Comparison of ENCODE assay signal across 10 cellular contexts in genomic region chr17:51263001-51263400, GRCh38. TPM values are rescaled to one million over a fixed set of nuclear protein-coding genes. Genes with fewer than 3 reads are reported as not detected.
A peak's percentile ranks its signal among the peaks of the same experiment; 100 is the strongest.
DNase-seq lines count a peak whose midpoint lies in the region; ATAC-seq and TF ChIP-seq lines count a peak whose summit lies in the region.
"Had no signal": no experiment of that assay in that cellular context is flagged by ENCODE, and none has a peak within 500 bp of the region (broad histone marks: within the 10 kb centered on the region; RNA-seq: fewer than 3 reads in every experiment).

No MANE protein-coding gene starts in this region.

- CTCF ChIA-PET in activated CD4-positive, alpha-beta memory T cell treated with anti-CD3 and anti-CD28 coated beads, Interleukin-2, amount 10 ng/mL, durations not matched to agents 7 days and 5 days (lab: Charles Lee) = no interaction called here

- no peak for ATAC-seq in HG03175 (IDR thresholded peaks at IDR 0.05; ENCODE audit: unreplicated experiment)

- H3K4me1 Mint-ChIP-seq in activated CD4-positive, alpha-beta memory T cell treated with anti-CD3 and anti-CD28 coated beads, Interleukin-2, amount 10 ng/mL, durations not matched to agents 7 days and 5 days = peaks cover 55% of the 10 kb centered on the region
- peaks cover 38 to 56% of the 10 kb centered on the region in 2 donors for H3K4me1 Mint-ChIP-seq in immature natural killer cell

- DNase-seq in EL (peak; percentile 32), immature natural killer cell (no peak), WERI-Rb-1 (no peak), BE2C (no peak), retina (no peak)
- no peak for DNase-seq in activated CD4-positive, alpha-beta memory T cell treated with anti-CD3 and anti-CD28 coated beads, Interleukin-2, amount 10 ng/mL, durations not matched to agents 7 days and 5 days
- DNase-seq: NCI-H345, substantia nigra had no signal

- H2AFZ ChIP-seq in ACC112 (ENCODE audit: low read length, unreplicated experiment) = no peak overlapping the region

- H3K9me3 ChIP-seq in WERI-Rb-1 (ENCODE audit: severe bottlenecking) = no peaks in the 10 kb centered on the region
- no peaks in the 10 kb centered on the region for H3K9me3 ChIP-seq in BE2C

- H3K27me3 Mint-ChIP-seq in activated CD4-positive, alpha-beta memory T cell treated with anti-CD3 and anti-CD28 coated beads, Interleukin-2, amount 10 ng/mL, durations not matched to agents 7 days and 5 days = no peaks in the 10 kb centered on the region
- H3K27me3 Mint-ChIP-seq in immature natural killer cell (ENCODE audit: low read depth in 3 of 3) = peaks cover 9 to 14% (median 12%) of the 10 kb centered on the region in 3 donors

- H3K9me3 Mint-ChIP-seq in activated CD4-positive, alpha-beta memory T cell treated with anti-CD3 and anti-CD28 coated beads, Interleukin-2, amount 10 ng/mL, durations not matched to agents 7 days and 5 days = no peaks in the 10 kb centered on the region
- H3K9me3 Mint-ChIP-seq in immature natural killer cell = no peaks in the 10 kb centered on the region

- H3K27me3 ChIP-seq in ACC112 (ENCODE audit: insufficient read depth, low read length) (no peaks in the 10 kb centered on the region), WERI-Rb-1 (ENCODE audit: insufficient read depth, low read depth, severe bottlenecking) (no peaks in the 10 kb centered on the region), BE2C (no peaks in the 10 kb centered on the region)

- 0 out of 2 replicates have a peak overlapping the region, but pooled peaks have one; percentile 9 for H3K4me3 ChIP-seq in ACC112 (ENCODE audit: low read depth, low read length)
- no peak overlapping the region for H3K4me3 ChIP-seq in WERI-Rb-1 (ENCODE audit: low read depth, low read length)
- H3K4me3 ChIP-seq in BE2C (ENCODE audit: low read depth, low read length) = no peak overlapping the region

- H3K27ac ChIP-seq in ACC112 (ENCODE audit: low read depth, low read length) = no peak overlapping the region
- H3K27ac ChIP-seq in WERI-Rb-1 = no peak overlapping the region

- no peak for TF ChIP-seq CTCF in WERI-Rb-1 (IDR thresholded peaks at IDR 0.05; ENCODE audit: low read depth, low read length)
- TF ChIP-seq CTCF in BE2C (IDR thresholded peaks at IDR 0.05; ENCODE audit: low read depth, low read length) = no peak

- POLR2A ChIA-PET in activated CD4-positive, alpha-beta memory T cell treated with anti-CD3 and anti-CD28 coated beads, Interleukin-2, amount 10 ng/mL, durations not matched to agents 7 days and 5 days (lab: Charles Lee) = interaction anchor here (1.2 to 1.8 kb wide), 3 partner anchors 12 to 110 kb away, joined by 3 to 8 read pairs (median 5); partner anchors contain the start of genes NME1 and NME2

- H3K4me3 Mint-ChIP-seq in activated CD4-positive, alpha-beta memory T cell treated with anti-CD3 and anti-CD28 coated beads, Interleukin-2, amount 10 ng/mL, durations not matched to agents 7 days and 5 days = peak overlapping the region; percentile 62
- H3K4me3 Mint-ChIP-seq in immature natural killer cell = peak overlapping the region; percentile 44 to 72 (median 56)

- H3K36me3 ChIP-seq in ACC112 (ENCODE audit: insufficient read depth, low read length) (peaks cover 21% of the 10 kb centered on the region), WERI-Rb-1 (peaks cover 66% of the 10 kb centered on the region), BE2C (peaks cover 36% of the 10 kb centered on the region)

- H3K36me3 Mint-ChIP-seq in activated CD4-positive, alpha-beta memory T cell treated with anti-CD3 and anti-CD28 coated beads, Interleukin-2, amount 10 ng/mL, durations not matched to agents 7 days and 5 days (ENCODE audit: low read depth) = peaks cover 56% of the 10 kb centered on the region
- peaks cover 9 to 15% (median 10%) of the 10 kb centered on the region in 3 donors for H3K36me3 Mint-ChIP-seq in immature natural killer cell

- no peak overlapping the region for H3K27ac Mint-ChIP-seq in activated CD4-positive, alpha-beta memory T cell treated with anti-CD3 and anti-CD28 coated beads, Interleukin-2, amount 10 ng/mL, durations not matched to agents 7 days and 5 days
- H3K27ac Mint-ChIP-seq in immature natural killer cell = peak overlapping the region in 2 of 6 donors; percentile 2 to 8

- H3K4me1 ChIP-seq in ACC112 (ENCODE audit: control insufficient read depth, insufficient read depth, low read length, unreplicated experiment) (peaks cover 26% of the 10 kb centered on the region), BE2C (no peaks in the 10 kb centered on the region)

- peaks cover 69% of the 10 kb centered on the region for H3K79me2 ChIP-seq in ACC112 (ENCODE audit: control insufficient read depth, insufficient read depth, low read length, unreplicated experiment)

RNA-seq across cellular contexts. Expression of gene UTP18, which starts 2.7 kb away (rescaled TPM):
- 10 to 100 TPM; 44.4 to 45.2 TPM for total RNA-seq in activated CD4-positive, alpha-beta memory T cell treated with anti-CD3 and anti-CD28 coated beads, Interleukin-2, amount 10 ng/mL, durations not matched to agents 7 days and 5 days
- polyA plus RNA-seq in immature natural killer cell = 10 to 100 TPM; 28.1 to 44.5 (median 35.9) TPM
- polyA plus RNA-seq in BE2C (2012; ENCODE audit: insufficient read depth, insufficient read length, low read depth) = 64.2 TPM

RNA-seq across cellular contexts. Expression of gene MBTD1, which starts 3.2 kb away (rescaled TPM):
- 10 to 100 TPM; 12.2 to 13.0 TPM for total RNA-seq in activated CD4-positive, alpha-beta memory T cell treated with anti-CD3 and anti-CD28 coated beads, Interleukin-2, amount 10 ng/mL, durations not matched to agents 7 days and 5 days
- 1 to 10 TPM; 4.0 to 7.6 (median 6.9) TPM for polyA plus RNA-seq in immature natural killer cell
- 11.8 TPM for polyA plus RNA-seq in BE2C (2012; ENCODE audit: insufficient read depth, insufficient read length, low read depth)
